Comparison of ENCODE assay signal across 10 cellular contexts in genomic region chr6:10658910-10659696, GRCh38. TPM values are rescaled to one million over a fixed set of nuclear protein-coding genes. Genes with fewer than 3 reads are reported as not detected.
DNase-seq lines count a peak whose midpoint lies in the region; ATAC-seq and TF ChIP-seq lines count a peak whose summit lies in the region.
"Had no signal": no experiment of that assay in that cellular context is flagged by ENCODE, and none has a peak within 500 bp of the region (broad histone marks: within the 10 kb centered on the region; RNA-seq: fewer than 3 reads in every experiment).

No MANE protein-coding gene starts in this region.

- no peaks in the 10 kb centered on the region for H3K9me3 ChIP-seq in sigmoid colon

- ATAC-seq in SK-N-SH treated with all-trans-retinoic acid at 6 μM for 48 hours (peak; percentile 78), GM19452 (IDR thresholded peaks at IDR 0.05; ENCODE audit: unreplicated experiment) (no peak)

- DNase-seq in DMS53 treated with DMSO at 0.1 percent for 48 hours (lab: John Stamatoyannopoulos, UW; ENCODE audit: unreplicated experiment) (peak; percentile 23), fibroblast of pulmonary artery (ENCODE audit: low read depth) (no peak), sigmoid colon (no peak), DMS 273 treated with DMSO at 0.1 percent for 48 hours (lab: John Stamatoyannopoulos, UW) (no peak)
- no peak for DNase-seq in stimulated activated CD4-positive, alpha-beta T cell treated with anti-CD3 and anti-CD28 coated beads, Interleukin-4, amount 100 ng/mL, for 24 hours
- DNase-seq: NCI-H1417 treated with DMSO at 0.1 percent for 48 hours; SHP77 treated with DMSO at 0.1 percent for 48 hours; stimulated activated CD4-positive, alpha-beta T cell treated with anti-CD3 and anti-CD28 coated beads, Interleukin-2, amount 100 ng/mL, for 24 hours had no signal

- WGBS in sigmoid colon, 2 donors, result 82 to 91% methylated on average over 24 of the region's 24 CpGs

- no peaks in the 10 kb centered on the region for H3K4me1 ChIP-seq in sigmoid colon

- peak overlapping the region in 2 of 4 donors; percentile 52 to 57 for H3K27ac ChIP-seq in sigmoid colon

- no peak for TF ChIP-seq CTCF in fibroblast of pulmonary artery (IDR thresholded peaks at IDR 0.05; ENCODE audit: low read length, missing control alignments)
- TF ChIP-seq CTCF in sigmoid colon (IDR thresholded peaks at IDR 0.05), result no peak

- intact Hi-C loops in sigmoid colon (cut with DNase I), result no loop called here

- no peaks in the 10 kb centered on the region for H3K36me3 ChIP-seq in sigmoid colon

- H3K4me3 ChIP-seq in fibroblast of pulmonary artery (replicated peaks; ENCODE audit: low read depth, low read length), result peak overlapping the region; percentile 17
- peak overlapping the region in 3 of 4 donors; percentile 30 to 46 (median 37) for H3K4me3 ChIP-seq in sigmoid colon

- no peak for TF ChIP-seq POLR2A in sigmoid colon (IDR thresholded peaks at IDR 0.05)

- H3K27me3 ChIP-seq in sigmoid colon, result no peaks in the 10 kb centered on the region

- TF ChIP-seq EP300 in sigmoid colon (IDR thresholded peaks at IDR 0.05), result no peak

TF ChIP-seq in SK-N-SH treated with all-trans-retinoic acid at 6 μM for 48 hours, 23 proteins besides CTCF, POLR2A, EP300 and RAD21:
- no peak for TF ChIP-seq OSR1 (CRISPR knock-in tag; IDR thresholded peaks at IDR 0.05)
- no peak for TF ChIP-seq ZFP3 (CRISPR knock-in tag; IDR thresholded peaks at IDR 0.05)
- no peak for TF ChIP-seq POU6F1 (CRISPR knock-in tag; IDR thresholded peaks at IDR 0.05; ENCODE audit: borderline replicate concordance, low read depth)
- TF ChIP-seq, protein P1, sequence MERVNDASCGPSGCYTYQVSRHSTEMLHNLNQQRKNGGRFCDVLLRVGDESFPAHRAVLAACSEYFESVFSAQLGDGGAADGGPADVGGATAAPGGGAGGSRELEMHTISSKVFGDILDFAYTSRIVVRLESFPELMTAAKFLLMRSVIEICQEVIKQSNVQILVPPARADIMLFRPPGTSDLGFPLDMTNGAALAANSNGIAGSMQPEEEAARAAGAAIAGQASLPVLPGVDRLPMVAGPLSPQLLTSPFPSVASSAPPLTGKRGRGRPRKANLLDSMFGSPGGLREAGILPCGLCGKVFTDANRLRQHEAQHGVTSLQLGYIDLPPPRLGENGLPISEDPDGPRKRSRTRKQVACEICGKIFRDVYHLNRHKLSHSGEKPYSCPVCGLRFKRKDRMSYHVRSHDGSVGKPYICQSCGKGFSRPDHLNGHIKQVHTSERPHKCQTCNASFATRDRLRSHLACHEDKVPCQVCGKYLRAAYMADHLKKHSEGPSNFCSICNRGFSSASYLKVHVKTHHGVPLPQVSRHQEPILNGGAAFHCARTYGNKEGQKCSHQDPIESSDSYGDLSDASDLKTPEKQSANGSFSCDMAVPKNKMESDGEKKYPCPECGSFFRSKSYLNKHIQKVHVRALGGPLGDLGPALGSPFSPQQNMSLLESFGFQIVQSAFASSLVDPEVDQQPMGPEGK (CRISPR knock-in tag; IDR thresholded peaks at IDR 0.05; ENCODE audit: borderline replicate concordance), result no peak
- no peak for TF ChIP-seq TOX (CRISPR knock-in tag; IDR thresholded peaks at IDR 0.05; ENCODE audit: borderline replicate concordance)
- no peak for TF ChIP-seq ISL1 (CRISPR knock-in tag; IDR thresholded peaks at IDR 0.05)
- no peak for TF ChIP-seq ARNTL (CRISPR knock-in tag; IDR thresholded peaks at IDR 0.05; ENCODE audit: borderline replicate concordance, low read depth)
- no peak for TF ChIP-seq ESRRG (CRISPR knock-in tag; IDR thresholded peaks at IDR 0.05)
- TF ChIP-seq GLIS3 (CRISPR knock-in tag; IDR thresholded peaks at IDR 0.05), result no peak
- no peak for TF ChIP-seq ZC3H10 (CRISPR knock-in tag; IDR thresholded peaks at IDR 0.05)
- no peak for TF ChIP-seq RARB (CRISPR knock-in tag; IDR thresholded peaks at IDR 0.05)
- TF ChIP-seq CSDC2 (CRISPR knock-in tag; IDR thresholded peaks at IDR 0.05), result no peak
- TF ChIP-seq TCF4 (CRISPR knock-in tag; IDR thresholded peaks at IDR 0.05; ENCODE audit: borderline replicate concordance), result no peak

RNA-seq across cellular contexts. Expression of gene C6orf52, which starts 35.3 kb away (rescaled TPM):
- total RNA-seq in sigmoid colon, result not detected
- polyA plus RNA-seq in sigmoid colon, result 1 to 10 TPM in 1 of 3 donors, not detected in 2; 1.3 TPM

RNA-seq across cellular contexts. Expression of gene PAK1IP1, which starts 35.7 kb away (rescaled TPM):
- total RNA-seq in sigmoid colon, result 10 to 100 TPM in 2 of 4 donors, 1 to 10 TPM in 2; 6.6 to 14.6 (median 11.8) TPM
- 10 to 100 TPM in 2 of 3 donors, 1 to 10 TPM in 1; 7.6 to 14.3 (median 10.8) TPM for polyA plus RNA-seq in sigmoid colon
